In the genomic region with DNA sequence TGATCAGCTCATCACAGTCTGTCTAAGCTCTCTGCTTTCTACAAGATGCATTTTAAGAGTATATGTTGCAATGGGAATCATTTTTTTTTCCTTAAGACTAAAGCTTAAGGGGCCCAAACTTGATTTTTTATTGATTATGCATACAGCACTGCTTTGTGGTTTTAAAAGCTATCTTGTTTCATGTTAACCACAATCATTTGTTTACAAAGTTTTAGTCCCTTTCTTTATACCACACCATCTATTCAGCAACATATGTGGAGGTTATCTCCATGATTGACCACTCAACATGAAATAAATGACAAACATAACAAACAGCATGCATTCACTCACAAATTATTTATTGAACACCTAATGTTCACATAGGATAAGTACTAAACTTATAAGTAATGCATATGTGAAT, we compare ENCODE assay signal across 36 cellular contexts.
"Had no signal": no experiment of that assay in that cellular context is flagged by ENCODE, and none has a peak within 500 bp of the region (broad histone marks: within the 10 kb centered on the region; RNA-seq: fewer than 3 reads in every experiment).

No MANE protein-coding gene starts in this region.

- H3K27me3 ChIP-seq: MG63 had no signal

- DNase-seq: Karpas-422, Kasumi-1, MG63, MM.1S, MV-4-11, NCI-H1048, NCI-H1092, NCI-H1092 treated with DMSO at 0.1 percent for 48 hours, NCI-H1105, NCI-H1105 treated with DMSO at 0.1 percent for 48 hours, NCI-H1417, NCI-H1417 treated with DMSO at 0.1 percent for 48 hours, NCI-H1436, NCI-H1436 treated with DMSO at 0.1 percent for 48 hours, NCI-H146, NCI-H1694, NCI-H1694 treated with DMSO at 0.1 percent for 48 hours, NCI-H187, NCI-H187 treated with DMSO at 0.1 percent for 48 hours, NCI-H1930, NCI-H2029, NCI-H2029 treated with DMSO at 0.1 percent for 48 hours, NCI-H2081, NCI-H2081 treated with DMSO at 0.1 percent for 48 hours, NCI-H2107, NCI-H2171, NCI-H2171 treated with DMSO at 0.1 percent for 48 hours, NCI-H2227 treated with DMSO at 0.1 percent for 48 hours, NCI-H226, NCI-H345, NCI-H446, NCI-H446 treated with DMSO at 0.1 percent for 48 hours, NCI-H510A, NCI-H510A treated with DMSO at 0.1 percent for 48 hours, NCI-H524, NCI-H524 treated with DMSO at 0.1 percent for 48 hours had no signal

- H3K4me3 ChIP-seq: MG63 had no signal

- H3K36me3 ChIP-seq: MG63 had no signal

- H3K9me3 ChIP-seq: MG63 had no signal
